1 cellular context compared by ENCODE assay signal in genomic region chr11:12222099-12222751, GRCh38.
A peak's percentile ranks its signal among the peaks of the same experiment; 100 is the strongest.
TF ChIP-seq lines count a peak whose summit lies in the region.

No MANE protein-coding gene starts in this region.

TF ChIP-seq in HepG2, 621 proteins besides CTCF, POLR2A, EP300 and RAD21 (continued from another document and continues in another):
- TF ChIP-seq NFAT5 (CRISPR knock-in tag; IDR thresholded peaks at IDR 0.05), result no peak
- TF ChIP-seq CBX2 (IDR thresholded peaks at IDR 0.05; ENCODE audit: low read depth, low read length), result no peak
- TF ChIP-seq CBX2 (CRISPR knock-in tag; IDR thresholded peaks at IDR 0.05; ENCODE audit: low read depth), result no peak
- no peak for TF ChIP-seq MEIS2 (CRISPR knock-in tag; IDR thresholded peaks at IDR 0.05)
- TF ChIP-seq TRIM24 (CRISPR knock-in tag; IDR thresholded peaks at IDR 0.05), result 0 out of 2 replicates have a peak, but pooled peaks have one; percentile 53
- no peak for TF ChIP-seq U2AF1 (optimal IDR thresholded peaks at IDR 0.05; ENCODE audit: low read depth, low read length)
- TF ChIP-seq ZNF333 (CRISPR knock-in tag; IDR thresholded peaks at IDR 0.05; ENCODE audit: borderline replicate concordance), result no peak
- no peak for TF ChIP-seq ZNF101 (CRISPR knock-in tag; IDR thresholded peaks at IDR 0.05; ENCODE audit: borderline replicate concordance, low read depth)
- TF ChIP-seq HBP1 (CRISPR knock-in tag; IDR thresholded peaks at IDR 0.05; ENCODE audit: low read depth), result no peak
- no peak for TF ChIP-seq ATF2 (CRISPR knock-in tag; IDR thresholded peaks at IDR 0.05)
- TF ChIP-seq ESRRA (CRISPR knock-in tag; IDR thresholded peaks at IDR 0.05; ENCODE audit: low read depth), result peak; percentile 61; the same call in 1 of the 2 replicates
- TF ChIP-seq ZBTB37 (CRISPR knock-in tag; IDR thresholded peaks at IDR 0.05), result no peak
- TF ChIP-seq EED (CRISPR knock-in tag; IDR thresholded peaks at IDR 0.05), result no peak
- no peak for TF ChIP-seq TSC22D2 (CRISPR knock-in tag; IDR thresholded peaks at IDR 0.05; ENCODE audit: borderline replicate concordance)
- 0 out of 4 replicates have a peak, but pooled peaks of 1 of the 2 experiments have one; percentile 27 for TF ChIP-seq HMGXB4 (CRISPR knock-in tag; IDR thresholded peaks at IDR 0.05; ENCODE audit: borderline replicate concordance in 1 of 2, low read depth in 1 of 2)
- TF ChIP-seq PHB2 (IDR thresholded peaks at IDR 0.05; ENCODE audit: partially characterized antibody), result no peak
- no peak for TF ChIP-seq ZFP36L1 (CRISPR knock-in tag; IDR thresholded peaks at IDR 0.05)
- TF ChIP-seq MZF1 (CRISPR knock-in tag; IDR thresholded peaks at IDR 0.05; ENCODE audit: borderline replicate concordance), result no peak
- TF ChIP-seq RFX1 (IDR thresholded peaks at IDR 0.05), result no peak
- TF ChIP-seq GATA4 (IDR thresholded peaks at IDR 0.05; ENCODE audit: borderline replicate concordance, low read depth), result no peak
- no peak for TF ChIP-seq CSRNP1 (CRISPR knock-in tag; IDR thresholded peaks at IDR 0.05)
- no peak for TF ChIP-seq ZNF652 (CRISPR knock-in tag; IDR thresholded peaks at IDR 0.05; ENCODE audit: borderline replicate concordance, low read depth)
- TF ChIP-seq ZNF354B (CRISPR knock-in tag; IDR thresholded peaks at IDR 0.05), result no peak
- no peak for TF ChIP-seq SOX13 (IDR thresholded peaks at IDR 0.05)
- no peak for TF ChIP-seq SOX13 (CRISPR knock-in tag; conservative IDR thresholded peaks at IDR 0.05 in 1 of 2, IDR thresholded peaks at IDR 0.05 in 1 of 2)
- TF ChIP-seq ZFP91 (CRISPR knock-in tag; IDR thresholded peaks at IDR 0.05; ENCODE audit: borderline replicate concordance), result no peak
- TF ChIP-seq BRD4 (CRISPR knock-in tag; IDR thresholded peaks at IDR 0.05), result no peak
- TF ChIP-seq TEAD3 (CRISPR knock-in tag; optimal IDR thresholded peaks at IDR 0.05; ENCODE audit: borderline replicate concordance), result peak; percentile 10
- no peak for TF ChIP-seq HNRNPLL (IDR thresholded peaks at IDR 0.05; ENCODE audit: low read depth, low read length, poor library complexity, severe bottlenecking)
- TF ChIP-seq MAF1 (CRISPR knock-in tag; IDR thresholded peaks at IDR 0.05; ENCODE audit: borderline replicate concordance), result no peak
- TF ChIP-seq ZNF124 (CRISPR knock-in tag; IDR thresholded peaks at IDR 0.05), result no peak
- TF ChIP-seq ZNF547 (CRISPR knock-in tag; IDR thresholded peaks at IDR 0.05), result no peak
- TF ChIP-seq HNF1B (CRISPR knock-in tag; IDR thresholded peaks at IDR 0.05), result peak; percentile 41; the same call in 1 of the 2 replicates
- no peak for TF ChIP-seq SAFB2 (CRISPR knock-in tag; IDR thresholded peaks at IDR 0.05; ENCODE audit: borderline replicate concordance, low read depth)
- no peak for TF ChIP-seq ZSCAN21 (CRISPR knock-in tag; IDR thresholded peaks at IDR 0.05; ENCODE audit: borderline replicate concordance)
- TF ChIP-seq ZNF275 (CRISPR knock-in tag; IDR thresholded peaks at IDR 0.05; ENCODE audit: borderline replicate concordance), result no peak
- TF ChIP-seq SNAI1 (CRISPR knock-in tag; IDR thresholded peaks at IDR 0.05; ENCODE audit: borderline replicate concordance), result no peak
- no peak for TF ChIP-seq NBN (conservative IDR thresholded peaks at IDR 0.05)
- TF ChIP-seq FOXJ3 (CRISPR knock-in tag; IDR thresholded peaks at IDR 0.05; ENCODE audit: borderline replicate concordance), result no peak
- TF ChIP-seq ZHX1 (CRISPR knock-in tag; IDR thresholded peaks at IDR 0.05; ENCODE audit: low read depth), result no peak
- no peak for TF ChIP-seq ETV6 (CRISPR knock-in tag; conservative IDR thresholded peaks at IDR 0.05)
